In genomic region chr21:44764319-44765230, GRCh38 we compare ENCODE assay signal across 12 cellular contexts. TPM values are rescaled to one million over a fixed set of nuclear protein-coding genes. Genes with fewer than 3 reads are reported as not detected.
DNase-seq lines count a peak whose midpoint lies in the region; ATAC-seq and TF ChIP-seq lines count a peak whose summit lies in the region.
"Had no signal": no experiment of that assay in that cellular context is flagged by ENCODE, and none has a peak within 500 bp of the region (broad histone marks: within the 10 kb centered on the region; RNA-seq: fewer than 3 reads in every experiment).

No MANE protein-coding gene starts in this region.

- in situ Hi-C loops in Panc1 (cut with HindIII; ENCODE audit: low pct_unique_long_range_greater_than_20kb, low sequenced_read_pairs): no loop called here

- H3K4me3 ChIP-seq in Panc1 (ENCODE audit: low read depth in 2 of 2, low read length in 2 of 2) (no peak overlapping the region), skeletal muscle satellite cell (ENCODE audit: low read length) (no peak overlapping the region)
- H3K4me3 ChIP-seq: thyroid gland had no signal

- peak overlapping the region; percentile 90 to 97 for H3K27ac Mint-ChIP-seq in effector memory CD8-positive, alpha-beta T cell

- H3K36me3 ChIP-seq in Panc1 (ENCODE audit: control insufficient read depth, insufficient read depth, low read length) (no peaks in the 10 kb centered on the region), skeletal muscle satellite cell (ENCODE audit: insufficient read depth, low read length) (peaks cover 4% of the 10 kb centered on the region)

- no peaks in the 10 kb centered on the region for H3K9me3 ChIP-seq in Panc1 (ENCODE audit: control insufficient read depth, insufficient read depth, low read depth, low read length)
- no peaks in the 10 kb centered on the region for H3K9me3 ChIP-seq in skeletal muscle satellite cell (replicated peaks; ENCODE audit: low read length)
- H3K9me3 ChIP-seq: thyroid gland had no signal

- H3K27me3 ChIP-seq in Panc1 (ENCODE audit: control insufficient read depth, insufficient read depth, low read length) (no peaks in the 10 kb centered on the region), skeletal muscle satellite cell (ENCODE audit: control insufficient read depth, insufficient read depth, low read length) (no peaks in the 10 kb centered on the region)
- H3K27me3 ChIP-seq: thyroid gland had no signal

- no peak overlapping the region for H3K9ac ChIP-seq in skeletal muscle satellite cell (ENCODE audit: low read depth, low read length)

- no peak overlapping the region for H3K27ac ChIP-seq in Panc1 (ENCODE audit: low read length)
- H3K27ac ChIP-seq: thyroid gland had no signal

- no peaks in the 10 kb centered on the region for H3K9me3 Mint-ChIP-seq in effector memory CD8-positive, alpha-beta T cell

- TF ChIP-seq CTCF in Panc1 (IDR thresholded peaks at IDR 0.05): no peak

- H3K4me3 Mint-ChIP-seq in effector memory CD8-positive, alpha-beta T cell: peak overlapping the region in 1 of 2 donors; percentile 76

- CTCF ChIA-PET in Panc1 (lab: Charles Lee): interaction anchor here (1.1 kb wide), 1 partner anchor 29 kb away, joined by 3 read pairs; no protein-coding TSS in a partner anchor

- intact Hi-C loops in Panc1 (cut with micrococcal nuclease; ENCODE audit: unreplicated experiment): no loop called here

- BruUV-seq in Panc1 (replicated peaks; lab: Mats Ljungman, UMichigan): no TSS peak

- H3K36me3 Mint-ChIP-seq in effector memory CD8-positive, alpha-beta T cell (ENCODE audit: insufficient read depth): peaks cover 8% of the 10 kb centered on the region

- H3K4me1 Mint-ChIP-seq in effector memory CD8-positive, alpha-beta T cell (ENCODE audit: low read depth in 2 of 2): peaks cover 10 to 19% of the 10 kb centered on the region in 2 donors

- POLR2A ChIA-PET in Panc1 (lab: Charles Lee): no interaction called here

- H3K27me3 Mint-ChIP-seq in effector memory CD8-positive, alpha-beta T cell: no peaks in the 10 kb centered on the region

- peaks cover 5% of the 10 kb centered on the region; the same call in 1 of the 2 replicates for H3K4me1 ChIP-seq in Panc1 (ENCODE audit: control insufficient read depth, insufficient read depth, low read length)
- H3K4me1 ChIP-seq in skeletal muscle satellite cell (ENCODE audit: control insufficient read depth, insufficient read depth, low read length): peaks cover 6% of the 10 kb centered on the region

- H3K4me2 ChIP-seq in skeletal muscle satellite cell (ENCODE audit: low read length): peak overlapping the region; percentile 15

- peak; percentile 48 for DNase-seq in activated effector memory CD4-positive, alpha-beta T cell treated with anti-CD3 and anti-CD28 coated beads, Interleukin-2, amount 50 U/mL, for 16 hours
- no peak for DNase-seq in activated effector memory CD4-positive, alpha-beta T cell treated with Interleukin-2 at 50 U/mL for 16 hours
- no peak for DNase-seq in Panc1 (ENCODE audit: low read depth, low spot score)
- DNase-seq in effector memory CD8-positive, alpha-beta T cell: no peak
- DNase-seq in pons (ENCODE audit: low spot score): no peak
- no peak for DNase-seq in GDM1 (lab: John Stamatoyannopoulos, UW)
- DNase-seq: activated CD4-positive, alpha-beta T cell treated with anti-CD3 and anti-CD28 coated beads for 4 hours; NCI-H1092 treated with DMSO at 0.1 percent for 48 hours; NCI-H2227 treated with DMSO at 0.1 percent for 48 hours; thyroid gland had no signal

- ATAC-seq in Panc1 (peak; percentile 29; the same call in 1 of the 2 replicates), HG02623 (IDR thresholded peaks at IDR 0.05; ENCODE audit: unreplicated experiment) (no peak)
- ATAC-seq in effector memory CD8-positive, alpha-beta T cell (replicated peaks): no peak

RNA-seq across cellular contexts. Expression of gene UBE2G2, which starts 37.0 kb away (rescaled TPM):
- total RNA-seq in Panc1 (2021; ENCODE audit: unreplicated experiment): 77.4 TPM
- polyA plus RNA-seq in Panc1 (2012; ENCODE audit: insufficient read length): 69.4 TPM
- total RNA-seq in skeletal muscle satellite cell (2012; rRNA removed): 73.5 and 76.9 TPM in 2 replicates

RNA-seq across cellular contexts. Expression of gene TSPEAR, which starts 53.2 kb away (rescaled TPM):
- total RNA-seq in Panc1 (2021; ENCODE audit: unreplicated experiment): not detected
- 1.0 TPM for polyA plus RNA-seq in Panc1 (2012; ENCODE audit: insufficient read length)
- 0.22 TPM in 1 of 2 replicates, not detected in the other for total RNA-seq in skeletal muscle satellite cell (2012; rRNA removed)

RNA-seq across cellular contexts. Expression of gene SUMO3, which starts 53.3 kb away (rescaled TPM):
- total RNA-seq in Panc1 (2021; ENCODE audit: unreplicated experiment): 41.4 TPM
- 55.8 TPM for polyA plus RNA-seq in Panc1 (2012; ENCODE audit: insufficient read length)
- 57.3 and 98.5 TPM in 2 replicates for total RNA-seq in skeletal muscle satellite cell (2012; rRNA removed)
